In the genomic region with DNA sequence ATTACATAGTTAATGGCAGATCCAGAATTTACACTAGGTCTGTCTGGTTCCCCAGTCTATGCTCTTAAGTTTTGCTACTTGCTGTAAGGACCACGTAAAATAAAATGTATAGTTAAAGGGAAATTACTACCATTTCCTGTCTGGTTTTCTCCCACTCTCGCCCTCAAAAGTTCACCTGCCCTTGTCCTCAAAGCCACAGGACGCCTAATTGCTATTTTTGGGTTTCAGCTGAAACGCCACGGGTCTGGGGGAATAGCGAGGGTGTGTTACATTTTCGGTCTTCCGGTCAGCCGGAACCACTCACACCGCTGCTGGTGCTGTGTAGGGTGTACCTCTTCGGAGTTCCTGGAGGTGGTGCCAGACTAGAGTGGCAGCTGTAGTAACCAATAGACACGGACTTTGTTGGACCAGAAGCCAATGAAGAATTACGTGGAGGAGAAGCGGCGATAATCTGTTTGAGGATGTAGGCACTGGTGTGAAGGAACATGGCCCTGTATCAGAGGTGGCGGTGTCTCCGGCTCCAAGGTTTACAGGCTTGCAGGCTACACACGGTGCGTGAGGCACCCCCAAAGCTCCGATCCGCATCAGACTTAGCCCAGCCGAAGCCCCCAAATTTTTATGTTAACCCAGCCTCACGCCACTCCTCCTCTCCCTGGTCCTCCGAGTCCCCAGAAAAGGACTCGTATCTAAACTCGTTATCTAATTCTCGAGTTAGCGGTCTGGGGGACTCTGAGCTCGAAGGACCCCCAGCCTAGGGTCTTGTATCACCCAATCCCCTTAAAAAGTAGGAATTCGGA, we compare ENCODE assay signal across 1 cellular context.
TF ChIP-seq lines count a peak whose summit lies in the region.

A gene with protein sequence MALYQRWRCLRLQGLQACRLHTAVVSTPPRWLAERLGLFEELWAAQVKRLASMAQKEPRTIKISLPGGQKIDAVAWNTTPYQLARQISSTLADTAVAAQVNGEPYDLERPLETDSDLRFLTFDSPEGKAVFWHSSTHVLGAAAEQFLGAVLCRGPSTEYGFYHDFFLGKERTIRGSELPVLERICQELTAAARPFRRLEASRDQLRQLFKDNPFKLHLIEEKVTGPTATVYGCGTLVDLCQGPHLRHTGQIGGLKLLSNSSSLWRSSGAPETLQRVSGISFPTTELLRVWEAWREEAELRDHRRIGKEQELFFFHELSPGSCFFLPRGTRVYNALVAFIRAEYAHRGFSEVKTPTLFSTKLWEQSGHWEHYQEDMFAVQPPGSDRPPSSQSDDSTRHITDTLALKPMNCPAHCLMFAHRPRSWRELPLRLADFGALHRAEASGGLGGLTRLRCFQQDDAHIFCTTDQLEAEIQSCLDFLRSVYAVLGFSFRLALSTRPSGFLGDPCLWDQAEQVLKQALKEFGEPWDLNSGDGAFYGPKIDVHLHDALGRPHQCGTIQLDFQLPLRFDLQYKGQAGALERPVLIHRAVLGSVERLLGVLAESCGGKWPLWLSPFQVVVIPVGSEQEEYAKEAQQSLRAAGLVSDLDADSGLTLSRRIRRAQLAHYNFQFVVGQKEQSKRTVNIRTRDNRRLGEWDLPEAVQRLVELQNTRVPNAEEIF (plus strand): TSS at position 454 of the 797 bp plus-strand sequence. CDS start 32 bp downstream, at position 486.

TF ChIP-seq in H1, 55 proteins besides CTCF, POLR2A, EP300 and RAD21 (continued from another document):
- TF ChIP-seq TAF1 (IDR thresholded peaks at IDR 0.05; ENCODE audit: low read depth, low read length) (peak; percentile 97), JUN (IDR thresholded peaks at IDR 0.05; ENCODE audit: low read depth, low read length) (no peak), GABPA (IDR thresholded peaks at IDR 0.05; ENCODE audit: borderline replicate concordance, insufficient read depth, low read length) (peak; percentile 98)
